16 cellular contexts compared by ENCODE assay signal in genomic region chr19:51799998-51800848, GRCh38. TPM values are rescaled to one million over a fixed set of nuclear protein-coding genes. Genes with fewer than 3 reads are reported as not detected.
DNase-seq lines count a peak whose midpoint lies in the region; ATAC-seq and TF ChIP-seq lines count a peak whose summit lies in the region.
"Had no signal": no experiment of that assay in that cellular context is flagged by ENCODE, and none has a peak within 500 bp of the region (broad histone marks: within the 10 kb centered on the region; RNA-seq: fewer than 3 reads in every experiment).

No MANE protein-coding gene starts in this region.

- H3K9me3 ChIP-seq in adipocyte (ENCODE audit: control insufficient read depth, low read length) (no peaks in the 10 kb centered on the region), ovary (no peaks in the 10 kb centered on the region)

- H3K36me3 Mint-ChIP-seq in activated T-helper 17 cell treated with anti-CD3 and anti-CD28 coated beads, Interleukin-2, amount 50 U/mL, for 72 hours (ENCODE audit: low read depth) = no peaks in the 10 kb centered on the region
- H3K36me3 Mint-ChIP-seq: activated naive CD8-positive, alpha-beta T cell treated with anti-CD3 and anti-CD28 coated beads, Interleukin-2, amount 10 ng/mL, durations not matched to agents 7 days and 5 days; stimulated activated effector memory CD8-positive, alpha-beta T cell treated with anti-CD3 and anti-CD28 coated beads, Interleukin-12 subunit alpha, Interleukin-12 subunit beta, amount 100 ng/mL, for 72 hours had no signal

- no peaks in the 10 kb centered on the region for H3K4me1 Mint-ChIP-seq in activated T-helper 17 cell treated with anti-CD3 and anti-CD28 coated beads, Interleukin-2, amount 50 U/mL, for 72 hours
- H3K4me1 Mint-ChIP-seq: activated CD4-positive, alpha-beta memory T cell treated with anti-CD3 and anti-CD28 coated beads, Interleukin-2, amount 10 ng/mL, durations not matched to agents 7 days and 5 days; activated naive CD8-positive, alpha-beta T cell treated with anti-CD3 and anti-CD28 coated beads, Interleukin-2, amount 10 ng/mL, durations not matched to agents 7 days and 5 days; memory B cell; stimulated activated effector memory CD8-positive, alpha-beta T cell treated with anti-CD3 and anti-CD28 coated beads, Interleukin-12 subunit alpha, Interleukin-12 subunit beta, amount 100 ng/mL, for 72 hours had no signal

- H3K27ac Mint-ChIP-seq in activated T-helper 17 cell treated with anti-CD3 and anti-CD28 coated beads, Interleukin-2, amount 50 U/mL, for 72 hours = no peak overlapping the region
- H3K27ac Mint-ChIP-seq: activated CD4-positive, alpha-beta memory T cell treated with anti-CD3 and anti-CD28 coated beads, Interleukin-2, amount 10 ng/mL, durations not matched to agents 7 days and 5 days; activated naive CD8-positive, alpha-beta T cell treated with anti-CD3 and anti-CD28 coated beads, Interleukin-2, amount 10 ng/mL, durations not matched to agents 7 days and 5 days; memory B cell; stimulated activated effector memory CD8-positive, alpha-beta T cell treated with anti-CD3 and anti-CD28 coated beads, Interleukin-12 subunit alpha, Interleukin-12 subunit beta, amount 100 ng/mL, for 72 hours had no signal

- H3K9ac ChIP-seq in adipocyte (ENCODE audit: low read length) = no peak overlapping the region

- H3K36me3 ChIP-seq in ACC112 (ENCODE audit: insufficient read depth, low read length) = no peaks in the 10 kb centered on the region
- no peaks in the 10 kb centered on the region for H3K36me3 ChIP-seq in adipocyte (ENCODE audit: control insufficient read depth, insufficient read depth, low read length, severe bottlenecking)
- H3K36me3 ChIP-seq in ovary = no peaks in the 10 kb centered on the region

- WGBS in ovary, 3 donors = 25 to 32% (median 28%) methylated on average over 14 of the region's 14 CpGs

- DNase-seq in adipocyte (ENCODE audit: low read depth) = no peak
- DNase-seq in Right ventricle myocardium inferior (ENCODE audit: missing footprints) = peak; percentile 88
- peak; percentile 92 to 99 (median 96) for DNase-seq in ovary
- no peak for DNase-seq in stimulated activated CD4-positive, alpha-beta T cell treated with anti-CD3 and anti-CD28 coated beads, Interleukin-4, amount 100 ng/mL, for 4 hours
- DNase-seq in activated naive CD4-positive, alpha-beta T cell treated with Interleukin-2 at 50 U/mL for 16 hours = no peak
- DNase-seq in DMS114 treated with DMSO at 0.1 percent for 48 hours (lab: John Stamatoyannopoulos, UW; ENCODE audit: unreplicated experiment) = no peak
- DNase-seq: activated CD4-positive, alpha-beta memory T cell treated with anti-CD3 and anti-CD28 coated beads, Interleukin-2, amount 10 ng/mL, durations not matched to agents 7 days and 5 days; activated naive CD8-positive, alpha-beta T cell treated with anti-CD3 and anti-CD28 coated beads, Interleukin-2, amount 10 ng/mL, durations not matched to agents 7 days and 5 days had no signal

- H3K4me1 ChIP-seq in ACC112 (ENCODE audit: control insufficient read depth, insufficient read depth, low read length, unreplicated experiment) = peaks cover 21% of the 10 kb centered on the region
- peaks cover 21% of the 10 kb centered on the region for H3K4me1 ChIP-seq in adipocyte (ENCODE audit: control insufficient read depth, insufficient read depth, low read length)
- H3K4me1 ChIP-seq in ovary (ENCODE audit: insufficient read depth) = peaks cover 16% of the 10 kb centered on the region

- TF ChIP-seq EP300 in ovary (IDR thresholded peaks at IDR 0.05) = no peak

- TF ChIP-seq POLR2A in ovary (IDR thresholded peaks at IDR 0.05) = peak; percentile 7

- peaks cover 21% of the 10 kb centered on the region for H3K27me3 Mint-ChIP-seq in activated T-helper 17 cell treated with anti-CD3 and anti-CD28 coated beads, Interleukin-2, amount 50 U/mL, for 72 hours
- H3K27me3 Mint-ChIP-seq: activated CD4-positive, alpha-beta memory T cell treated with anti-CD3 and anti-CD28 coated beads, Interleukin-2, amount 10 ng/mL, durations not matched to agents 7 days and 5 days; activated naive CD8-positive, alpha-beta T cell treated with anti-CD3 and anti-CD28 coated beads, Interleukin-2, amount 10 ng/mL, durations not matched to agents 7 days and 5 days had no signal

- peak; percentile 78 for ATAC-seq in Right ventricle myocardium inferior
- no peak for ATAC-seq in activated T-helper 17 cell treated with anti-CD3 and anti-CD28 coated beads, Interleukin-2, amount 50 U/mL, for 72 hours (replicated peaks)
- ATAC-seq: stimulated activated effector memory CD8-positive, alpha-beta T cell treated with anti-CD3 and anti-CD28 coated beads, Interleukin-12 subunit alpha, Interleukin-12 subunit beta, amount 100 ng/mL, for 72 hours had no signal

- H3K4me3 Mint-ChIP-seq in activated T-helper 17 cell treated with anti-CD3 and anti-CD28 coated beads, Interleukin-2, amount 50 U/mL, for 72 hours = no peak overlapping the region
- H3K4me3 Mint-ChIP-seq: activated CD4-positive, alpha-beta memory T cell treated with anti-CD3 and anti-CD28 coated beads, Interleukin-2, amount 10 ng/mL, durations not matched to agents 7 days and 5 days; activated naive CD8-positive, alpha-beta T cell treated with anti-CD3 and anti-CD28 coated beads, Interleukin-2, amount 10 ng/mL, durations not matched to agents 7 days and 5 days; memory B cell; stimulated activated effector memory CD8-positive, alpha-beta T cell treated with anti-CD3 and anti-CD28 coated beads, Interleukin-12 subunit alpha, Interleukin-12 subunit beta, amount 100 ng/mL, for 72 hours had no signal

- no peak overlapping the region for H2AFZ ChIP-seq in ACC112 (ENCODE audit: low read length, unreplicated experiment)

- intact Hi-C loops in Right ventricle myocardium inferior (cut with DNase I) = loop anchor here (2.0 to 5.0 kb wide), 3 partner anchors 98 to 433 kb away; partner anchors contain the start of gene ETFB
- intact Hi-C loops in ovary (cut with DNase I) = no loop called here

- no peaks in the 10 kb centered on the region for H3K79me2 ChIP-seq in ACC112 (ENCODE audit: control insufficient read depth, insufficient read depth, low read length, unreplicated experiment)

- H3K9me3 Mint-ChIP-seq in activated T-helper 17 cell treated with anti-CD3 and anti-CD28 coated beads, Interleukin-2, amount 50 U/mL, for 72 hours = peaks cover 8% of the 10 kb centered on the region

- H3K27ac ChIP-seq in ACC112 (ENCODE audit: low read depth, low read length) (peak overlapping the region; percentile 88), ovary (peak overlapping the region; percentile 54 to 90)
- H3K27ac ChIP-seq: epithelial cell of prostate had no signal

- H3K27me3 ChIP-seq in ACC112 (ENCODE audit: insufficient read depth, low read length) (no peaks in the 10 kb centered on the region), adipocyte (replicated peaks; ENCODE audit: control insufficient read depth, insufficient read depth, low read length) (no peaks in the 10 kb centered on the region), ovary (no peaks in the 10 kb centered on the region)

- H3K4me3 ChIP-seq in ACC112 (ENCODE audit: low read depth, low read length) (0 out of 2 replicates have a peak overlapping the region, but pooled peaks have one; percentile 13), adipocyte (ENCODE audit: low read length) (peak overlapping the region; percentile 47), ovary (no peak overlapping the region)

- no peak for TF ChIP-seq CTCF in ovary (IDR thresholded peaks at IDR 0.05)

RNA-seq across cellular contexts. Expression of gene FPR3, which starts 5.3 kb away (rescaled TPM):
- 7.2 TPM for total RNA-seq in Right ventricle myocardium inferior
- 1 to 10 TPM; 1.5 to 4.5 (median 3.5) TPM for total RNA-seq in ovary
- 10 to 100 TPM in 1 of 2 donors, 1 to 10 TPM in 1; 1.9 to 20.5 TPM for polyA plus RNA-seq in ovary
- total RNA-seq in activated T-helper 17 cell treated with anti-CD3 and anti-CD28 coated beads, Interleukin-2, amount 50 U/mL, for 72 hours = not detected
- total RNA-seq: activated CD4-positive, alpha-beta memory T cell treated with anti-CD3 and anti-CD28 coated beads, Interleukin-2, amount 10 ng/mL, durations not matched to agents 7 days and 5 days; LHCN-M2; NCI-H460 had no signal
- polyA plus RNA-seq: AG04450 had no signal

RNA-seq across cellular contexts. Expression of gene FPR2, which starts 39.2 kb away (rescaled TPM):
- total RNA-seq in Right ventricle myocardium inferior (0.95 TPM), ovary (1 to 10 TPM in 3 of 7 donors, under 1 TPM in 4; 0.23 to 2.4 (median 0.95) TPM)
- polyA plus RNA-seq in ovary = 1 to 10 TPM in 1 of 2 donors, under 1 TPM in 1; 0.21 to 1.1 TPM
- not detected for total RNA-seq in activated T-helper 17 cell treated with anti-CD3 and anti-CD28 coated beads, Interleukin-2, amount 50 U/mL, for 72 hours
- total RNA-seq: activated CD4-positive, alpha-beta memory T cell treated with anti-CD3 and anti-CD28 coated beads, Interleukin-2, amount 10 ng/mL, durations not matched to agents 7 days and 5 days; activated naive CD8-positive, alpha-beta T cell treated with anti-CD3 and anti-CD28 coated beads, Interleukin-2, amount 10 ng/mL, durations not matched to agents 7 days and 5 days; NCI-H460 had no signal
- polyA plus RNA-seq: AG04450 had no signal

RNA-seq across cellular contexts. Expression of gene FPR1, which starts 48.5 kb away (rescaled TPM):
- total RNA-seq in Right ventricle myocardium inferior = 5.3 TPM
- total RNA-seq in ovary = 10 to 100 TPM in 1 of 7 donors, 1 to 10 TPM in 6; 1.8 to 18.2 (median 3.6) TPM
- polyA plus RNA-seq in ovary = 10 to 100 TPM in 1 of 2 donors, 1 to 10 TPM in 1; 1.1 to 11.0 TPM
- not detected for total RNA-seq in activated T-helper 17 cell treated with anti-CD3 and anti-CD28 coated beads, Interleukin-2, amount 50 U/mL, for 72 hours
- total RNA-seq: activated CD4-positive, alpha-beta memory T cell treated with anti-CD3 and anti-CD28 coated beads, Interleukin-2, amount 10 ng/mL, durations not matched to agents 7 days and 5 days; activated naive CD8-positive, alpha-beta T cell treated with anti-CD3 and anti-CD28 coated beads, Interleukin-2, amount 10 ng/mL, durations not matched to agents 7 days and 5 days; NCI-H460 had no signal
- polyA plus RNA-seq: AG04450 had no signal

Comparison
In these comparisons a context has a peak if more than half of its experiments do, and no peak if none do; other contexts are left out.
1. DNase-seq: peak in Right ventricle myocardium inferior (single experiment) and ovary (5 of 5); none in adipocyte (single experiment), stimulated activated CD4-positive, alpha-beta T cell treated with anti-CD3 and anti-CD28 coated beads, Interleukin-4, amount 100 ng/mL, for 4 hours (0 of 2), activated naive CD4-positive, alpha-beta T cell treated with Interleukin-2 at 50 U/mL for 16 hours (single experiment) and DMS114 treated with DMSO at 0.1 percent for 48 hours (single experiment).